32 cellular contexts compared by ENCODE assay signal in genomic region chr7:67754651-67755050, GRCh38.
"Had no signal": no experiment of that assay in that cellular context is flagged by ENCODE, and none has a peak within 500 bp of the region (broad histone marks: within the 10 kb centered on the region; RNA-seq: fewer than 3 reads in every experiment).

No MANE protein-coding gene starts in this region.

- H3K4me1 ChIP-seq: lower lobe of right lung, pancreas, prostate gland, sigmoid colon, upper lobe of left lung had no signal

- DNase-seq: activated B cell treated with CpG ODN at 0.5 μM for 24 hours; activated CD4-positive, alpha-beta T cell treated with anti-CD3 and anti-CD28 coated beads, Interleukin-2, amount 50 U/mL, for 1 hour; activated CD8-positive, alpha-beta memory T cell treated with anti-CD3 and anti-CD28 coated beads, Interleukin-2, amount 10 ng/mL, durations not matched to agents 7 days and 5 days; activated CD8-positive, alpha-beta T cell treated with anti-CD3 and anti-CD28 coated beads for 36 hours; activated T-cell treated with anti-CD3 and anti-CD28 coated beads, Interleukin-2, amount 50 U/mL, for 48 hours; anterior cingulate cortex; cerebellar nuclear complex; dorsolateral prefrontal cortex; effector memory CD4-positive, alpha-beta T cell; foreskin fibroblast; head of caudate nucleus; hippocampal formation; kidney; lower lobe of right lung; mesendoderm; pancreas; sigmoid colon; small intestine; stimulated activated CD4-positive, alpha-beta T cell treated with anti-CD3 and anti-CD28 coated beads, Interleukin-1b, Interleukin-23, amount 100 ng/mL, for 48 hours; stimulated activated CD4-positive, alpha-beta T cell treated with anti-CD3 and anti-CD28 coated beads, Interleukin-4, amount 100 ng/mL, for 4 hours; stimulated activated CD8-positive, alpha-beta memory T cell treated with anti-CD3 and anti-CD28 coated beads, Interleukin-4, amount 100 ng/mL, for 48 hours; stimulated activated naive CD8-positive, alpha-beta T cell treated with anti-CD3 and anti-CD28 coated beads, Interleukin-15, amount 100 ng/mL, for 72 hours; substantia nigra; T-helper 2 cell; upper lobe of left lung had no signal

- ATAC-seq: activated CD8-positive, alpha-beta memory T cell treated with anti-CD3 and anti-CD28 coated beads, Interleukin-2, amount 10 ng/mL, durations not matched to agents 7 days and 5 days; activated CD8-positive, alpha-beta T cell treated with anti-CD3 and anti-CD28 coated beads for 36 hours; lower lobe of right lung; stimulated activated memory B cell treated with anti-CD40 and anti-IgM and Interleukin-4, amounts not matched to agents 10 μg/mL and 1 μg/mL and 100 μg/mL, for 72 hours; stimulated activated naive CD8-positive, alpha-beta T cell treated with anti-CD3 and anti-CD28 coated beads, Interleukin-15, amount 100 ng/mL, for 72 hours had no signal

- H3K27me3 Mint-ChIP-seq: activated B cell treated with CpG ODN at 0.5 μM for 24 hours; activated CD8-positive, alpha-beta memory T cell treated with anti-CD3 and anti-CD28 coated beads, Interleukin-2, amount 10 ng/mL, durations not matched to agents 7 days and 5 days; activated CD8-positive, alpha-beta T cell treated with anti-CD3 and anti-CD28 coated beads for 36 hours; activated naive CD4-positive, alpha-beta T cell treated with anti-CD3 and anti-CD28 coated beads, Interleukin-2, amount 50 U/mL, for 24 hours; stimulated activated memory B cell treated with anti-CD40 and anti-IgM and Interleukin-4, amounts not matched to agents 10 μg/mL and 1 μg/mL and 100 μg/mL, for 72 hours; stimulated activated naive CD8-positive, alpha-beta T cell treated with anti-CD3 and anti-CD28 coated beads, Interleukin-15, amount 100 ng/mL, for 72 hours had no signal

- H3K36me3 Mint-ChIP-seq: activated CD8-positive, alpha-beta memory T cell treated with anti-CD3 and anti-CD28 coated beads, Interleukin-2, amount 10 ng/mL, durations not matched to agents 7 days and 5 days; activated naive CD4-positive, alpha-beta T cell treated with anti-CD3 and anti-CD28 coated beads, Interleukin-2, amount 50 U/mL, for 24 hours; brain; stimulated activated memory B cell treated with anti-CD40 and anti-IgM and Interleukin-4, amounts not matched to agents 10 μg/mL and 1 μg/mL and 100 μg/mL, for 72 hours had no signal

- FAIRE-seq: pancreas, small intestine had no signal

- H3K4me3 Mint-ChIP-seq: activated B cell treated with CpG ODN at 0.5 μM for 24 hours; activated CD8-positive, alpha-beta memory T cell treated with anti-CD3 and anti-CD28 coated beads, Interleukin-2, amount 10 ng/mL, durations not matched to agents 7 days and 5 days; activated CD8-positive, alpha-beta T cell treated with anti-CD3 and anti-CD28 coated beads for 36 hours; activated naive CD4-positive, alpha-beta T cell treated with anti-CD3 and anti-CD28 coated beads, Interleukin-2, amount 50 U/mL, for 24 hours; brain; stimulated activated memory B cell treated with anti-CD40 and anti-IgM and Interleukin-4, amounts not matched to agents 10 μg/mL and 1 μg/mL and 100 μg/mL, for 72 hours; stimulated activated naive CD8-positive, alpha-beta T cell treated with anti-CD3 and anti-CD28 coated beads, Interleukin-15, amount 100 ng/mL, for 72 hours had no signal

- H3K36me3 ChIP-seq: cardiac muscle cell, lower lobe of right lung, pancreas, prostate gland, sigmoid colon, upper lobe of left lung had no signal

- H3K4me3 ChIP-seq: cardiac muscle cell, coronary artery, dorsolateral prefrontal cortex, lower lobe of right lung, pancreas, prostate gland, sigmoid colon, upper lobe of left lung had no signal

- H3K27ac ChIP-seq: cardiac muscle cell, coronary artery, dorsolateral prefrontal cortex, lower lobe of right lung, pancreas, prostate gland, sigmoid colon, upper lobe of left lung had no signal

- H3K27ac Mint-ChIP-seq: activated B cell treated with CpG ODN at 0.5 μM for 24 hours; activated CD8-positive, alpha-beta memory T cell treated with anti-CD3 and anti-CD28 coated beads, Interleukin-2, amount 10 ng/mL, durations not matched to agents 7 days and 5 days; activated CD8-positive, alpha-beta T cell treated with anti-CD3 and anti-CD28 coated beads for 36 hours; activated naive CD4-positive, alpha-beta T cell treated with anti-CD3 and anti-CD28 coated beads, Interleukin-2, amount 50 U/mL, for 24 hours; activated T-helper 2 cell treated with anti-CD3 and anti-CD28 coated beads, Interferon-gamma antibody, Interleukin-2, Interleukin-4, amounts not matched to agents 10 μg/mL and 5 μg/mL and 100 μg/mL, durations not matched to agents 14 hours and 24 hours and 36 hours; brain; stimulated activated memory B cell treated with anti-CD40 and anti-IgM and Interleukin-4, amounts not matched to agents 10 μg/mL and 1 μg/mL and 100 μg/mL, for 72 hours; stimulated activated naive CD8-positive, alpha-beta T cell treated with anti-CD3 and anti-CD28 coated beads, Interleukin-15, amount 100 ng/mL, for 72 hours had no signal

- H3K4me1 Mint-ChIP-seq: activated B cell treated with CpG ODN at 0.5 μM for 24 hours; activated CD8-positive, alpha-beta memory T cell treated with anti-CD3 and anti-CD28 coated beads, Interleukin-2, amount 10 ng/mL, durations not matched to agents 7 days and 5 days; activated naive CD4-positive, alpha-beta T cell treated with anti-CD3 and anti-CD28 coated beads, Interleukin-2, amount 50 U/mL, for 24 hours; brain; stimulated activated memory B cell treated with anti-CD40 and anti-IgM and Interleukin-4, amounts not matched to agents 10 μg/mL and 1 μg/mL and 100 μg/mL, for 72 hours; stimulated activated naive CD8-positive, alpha-beta T cell treated with anti-CD3 and anti-CD28 coated beads, Interleukin-15, amount 100 ng/mL, for 72 hours had no signal

- H3K9me3 ChIP-seq: lower lobe of right lung, pancreas, prostate gland, sigmoid colon, upper lobe of left lung had no signal
